In the genomic region with DNA sequence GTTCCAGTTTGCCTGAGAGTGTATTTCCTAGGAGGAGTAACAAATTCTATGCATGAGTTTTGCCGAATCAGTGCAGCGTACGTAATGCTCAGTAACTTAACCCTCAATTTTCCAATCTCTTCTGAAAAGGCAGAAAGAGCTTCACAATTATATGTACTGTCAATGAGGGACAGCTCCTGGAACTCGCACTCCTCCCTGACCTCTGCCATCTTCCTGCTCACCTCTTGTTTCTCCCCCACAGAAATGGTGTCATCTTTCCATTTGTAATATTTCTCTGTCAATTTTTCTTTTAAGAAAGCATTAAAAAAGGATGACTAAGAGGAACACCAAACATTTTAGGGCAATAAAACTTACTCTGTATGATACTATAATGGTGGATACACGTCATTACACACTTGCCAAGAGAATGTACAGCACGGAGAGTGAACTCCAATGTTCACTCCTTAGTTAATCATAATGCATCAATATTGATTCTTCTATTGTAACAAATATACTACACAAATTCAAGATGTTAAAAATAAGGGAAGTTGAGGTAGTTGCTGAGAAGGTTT, we compare ENCODE assay signal across 16 cellular contexts. TPM values are rescaled to one million over a fixed set of nuclear protein-coding genes. Genes with fewer than 3 reads are reported as not detected.
DNase-seq lines count a peak whose midpoint lies in the region; ATAC-seq, FAIRE-seq and TF ChIP-seq lines count a peak whose summit lies in the region.
"Had no signal": no experiment of that assay in that cellular context is flagged by ENCODE, and none has a peak within 500 bp of the region (broad histone marks: within the 10 kb centered on the region; RNA-seq: fewer than 3 reads in every experiment).

No MANE protein-coding gene starts in this region.

- DNase-seq in PC-3: peak; percentile 86
- DNase-seq in SK-N-MC (ENCODE audit: low read depth, low spot score): no peak
- DNase-seq in SKM-1 (lab: John Stamatoyannopoulos, UW; ENCODE audit: unreplicated experiment): no peak
- no peak for DNase-seq in DMS 273 treated with DMSO at 0.1 percent for 48 hours (lab: John Stamatoyannopoulos, UW)
- DNase-seq in NCI-H446 treated with DMSO at 0.1 percent for 48 hours (lab: John Stamatoyannopoulos, UW): no peak
- no peak for DNase-seq in H54 (ENCODE audit: insufficient read length, low spot score)
- DNase-seq: 8988T; CD4-positive, alpha-beta memory T cell; DMS79 treated with DMSO at 0.1 percent for 48 hours; GF-D8; GM23248 had no signal

- H4K20me1 ChIP-seq in PC-3 (ENCODE audit: low read length): no peaks in the 10 kb centered on the region
- H4K20me1 ChIP-seq: BLaER1 had no signal

- H3K9ac ChIP-seq in PC-3 (ENCODE audit: low read length) (no peak overlapping the region), SK-N-MC (ENCODE audit: insufficient read length) (no peak overlapping the region)
- H3K9ac ChIP-seq: BLaER1, GM23248 had no signal

- H3K9me3 ChIP-seq in HEK293 (ENCODE audit: control insufficient read depth, insufficient read depth, low read depth, low read length) (no peaks in the 10 kb centered on the region), PC-3 (ENCODE audit: low read length) (no peaks in the 10 kb centered on the region), SK-N-MC (ENCODE audit: low read depth, low read length) (no peaks in the 10 kb centered on the region)
- H3K9me3 ChIP-seq: BLaER1 had no signal

- intact Hi-C loops in PC-3 (cut with micrococcal nuclease): no loop called here

- TF ChIP-seq POLR2A in H54 (IDR thresholded peaks at IDR 0.05; ENCODE audit: low read depth, low read length): no peak

- FAIRE-seq in H54 (lab: Jason Lieb, UNC): no peak
- FAIRE-seq: HepG2 had no signal

- TF ChIP-seq CTCF in HEK293 (tag by site-specific recombination; IDR thresholded peaks at IDR 0.05) (no peak), PC-3 (conservative IDR thresholded peaks at IDR 0.05; ENCODE audit: low read depth, low read length) (no peak)

- H3K27ac ChIP-seq in HEK293 (ENCODE audit: extremely low read depth, low read depth, low read length) (no peak overlapping the region), PC-3 (ENCODE audit: low read length) (peak overlapping the region; percentile 70), SK-N-MC (peak overlapping the region; percentile 30; the same call in 1 of the 2 replicates)
- H3K27ac ChIP-seq: BLaER1, GM23248 had no signal

- H3K4me1 ChIP-seq in HEK293 (ENCODE audit: control insufficient read depth, insufficient read depth, low read length): no peaks in the 10 kb centered on the region
- H3K4me1 ChIP-seq in PC-3 (ENCODE audit: insufficient read depth, low read length): peaks cover 14% of the 10 kb centered on the region
- H3K4me1 ChIP-seq: BLaER1 had no signal

- no peaks in the 10 kb centered on the region for H3F3A ChIP-seq in PC-3 (ENCODE audit: low read length, unreplicated experiment)

- H3K79me2 ChIP-seq in PC-3 (ENCODE audit: low read length): no peaks in the 10 kb centered on the region

- no peak overlapping the region for H2AFZ ChIP-seq in PC-3 (ENCODE audit: low read length)
- H2AFZ ChIP-seq: GM23248 had no signal

- H3K4me3 ChIP-seq in HEK293 (ENCODE audit: low read depth, low read length): no peak overlapping the region
- no peak overlapping the region for H3K4me3 ChIP-seq in PC-3 (ENCODE audit: low read length)
- H3K4me3 ChIP-seq in SK-N-MC: 0 out of 2 replicates have a peak overlapping the region, but pooled peaks have one; percentile 15
- H3K4me3 ChIP-seq: BLaER1, GM23248 had no signal

- peak overlapping the region; percentile 41 for H3K4me2 ChIP-seq in PC-3 (ENCODE audit: low read length)
- H3K4me2 ChIP-seq: BLaER1 had no signal

- POLR2A ChIA-PET in HEK293 (lab: Yijun Ruan, JAX) (no interaction called here), PC-3 (lab: Charles Lee; ENCODE audit: unreplicated experiment) (no interaction called here)

- BruUV-seq in PC-3 (replicated peaks; lab: Mats Ljungman, UMichigan): no TSS peak

- ATAC-seq in PC-3: peak; percentile 97
- ATAC-seq: HCT116, HepG2 had no signal

- no peaks in the 10 kb centered on the region for H3K27me3 ChIP-seq in PC-3 (ENCODE audit: low read length)
- H3K27me3 ChIP-seq: BLaER1 had no signal

- H3K36me3 ChIP-seq in HEK293 (ENCODE audit: control insufficient read depth in 2 of 2, insufficient read depth in 1 of 2, low read length in 2 of 2) (no peaks in the 10 kb centered on the region), PC-3 (ENCODE audit: low read depth, low read length) (no peaks in the 10 kb centered on the region), SK-N-MC (ENCODE audit: insufficient read depth, low read length) (no peaks in the 10 kb centered on the region)
- H3K36me3 ChIP-seq: BLaER1 had no signal

- CTCF ChIA-PET in HEK293 (lab: Yijun Ruan, JAX) (no interaction called here), PC-3 (lab: Charles Lee) (no interaction called here)

- H3K9me2 ChIP-seq in PC-3 (replicated peaks; ENCODE audit: low read length): no peaks in the 10 kb centered on the region

TF ChIP-seq in HEK293, 187 proteins besides CTCF, POLR2A, EP300 and RAD21:
- TF ChIP-seq, protein P1, sequence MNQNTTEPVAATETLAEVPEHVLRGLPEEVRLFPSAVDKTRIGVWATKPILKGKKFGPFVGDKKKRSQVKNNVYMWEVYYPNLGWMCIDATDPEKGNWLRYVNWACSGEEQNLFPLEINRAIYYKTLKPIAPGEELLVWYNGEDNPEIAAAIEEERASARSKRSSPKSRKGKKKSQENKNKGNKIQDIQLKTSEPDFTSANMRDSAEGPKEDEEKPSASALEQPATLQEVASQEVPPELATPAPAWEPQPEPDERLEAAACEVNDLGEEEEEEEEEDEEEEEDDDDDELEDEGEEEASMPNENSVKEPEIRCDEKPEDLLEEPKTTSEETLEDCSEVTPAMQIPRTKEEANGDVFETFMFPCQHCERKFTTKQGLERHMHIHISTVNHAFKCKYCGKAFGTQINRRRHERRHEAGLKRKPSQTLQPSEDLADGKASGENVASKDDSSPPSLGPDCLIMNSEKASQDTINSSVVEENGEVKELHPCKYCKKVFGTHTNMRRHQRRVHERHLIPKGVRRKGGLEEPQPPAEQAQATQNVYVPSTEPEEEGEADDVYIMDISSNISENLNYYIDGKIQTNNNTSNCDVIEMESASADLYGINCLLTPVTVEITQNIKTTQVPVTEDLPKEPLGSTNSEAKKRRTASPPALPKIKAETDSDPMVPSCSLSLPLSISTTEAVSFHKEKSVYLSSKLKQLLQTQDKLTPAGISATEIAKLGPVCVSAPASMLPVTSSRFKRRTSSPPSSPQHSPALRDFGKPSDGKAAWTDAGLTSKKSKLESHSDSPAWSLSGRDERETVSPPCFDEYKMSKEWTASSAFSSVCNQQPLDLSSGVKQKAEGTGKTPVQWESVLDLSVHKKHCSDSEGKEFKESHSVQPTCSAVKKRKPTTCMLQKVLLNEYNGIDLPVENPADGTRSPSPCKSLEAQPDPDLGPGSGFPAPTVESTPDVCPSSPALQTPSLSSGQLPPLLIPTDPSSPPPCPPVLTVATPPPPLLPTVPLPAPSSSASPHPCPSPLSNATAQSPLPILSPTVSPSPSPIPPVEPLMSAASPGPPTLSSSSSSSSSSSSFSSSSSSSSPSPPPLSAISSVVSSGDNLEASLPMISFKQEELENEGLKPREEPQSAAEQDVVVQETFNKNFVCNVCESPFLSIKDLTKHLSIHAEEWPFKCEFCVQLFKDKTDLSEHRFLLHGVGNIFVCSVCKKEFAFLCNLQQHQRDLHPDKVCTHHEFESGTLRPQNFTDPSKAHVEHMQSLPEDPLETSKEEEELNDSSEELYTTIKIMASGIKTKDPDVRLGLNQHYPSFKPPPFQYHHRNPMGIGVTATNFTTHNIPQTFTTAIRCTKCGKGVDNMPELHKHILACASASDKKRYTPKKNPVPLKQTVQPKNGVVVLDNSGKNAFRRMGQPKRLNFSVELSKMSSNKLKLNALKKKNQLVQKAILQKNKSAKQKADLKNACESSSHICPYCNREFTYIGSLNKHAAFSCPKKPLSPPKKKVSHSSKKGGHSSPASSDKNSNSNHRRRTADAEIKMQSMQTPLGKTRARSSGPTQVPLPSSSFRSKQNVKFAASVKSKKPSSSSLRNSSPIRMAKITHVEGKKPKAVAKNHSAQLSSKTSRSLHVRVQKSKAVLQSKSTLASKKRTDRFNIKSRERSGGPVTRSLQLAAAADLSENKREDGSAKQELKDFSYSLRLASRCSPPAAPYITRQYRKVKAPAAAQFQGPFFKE (tag by site-specific recombination; IDR thresholded peaks at IDR 0.05; ENCODE audit: borderline replicate concordance): no peak
- TF ChIP-seq ZNF274 (IDR thresholded peaks at IDR 0.05; ENCODE audit: low read length) (no peak), ZNF274 (tag by site-specific recombination; IDR thresholded peaks at IDR 0.05; ENCODE audit: borderline replicate concordance) (no peak), ZNF37A (tag by site-specific recombination; IDR thresholded peaks at IDR 0.05) (no peak), ZBTB48 (tag by site-specific recombination; IDR thresholded peaks at IDR 0.05) (0 out of 2 replicates have a peak, but pooled peaks have one; percentile 13), HOXA7 (CRISPR knock-in tag; IDR thresholded peaks at IDR 0.05; ENCODE audit: borderline replicate concordance) (no peak), MYNN (tag by site-specific recombination; IDR thresholded peaks at IDR 0.05; ENCODE audit: borderline replicate concordance) (no peak)
- TF ChIP-seq, protein P2, sequence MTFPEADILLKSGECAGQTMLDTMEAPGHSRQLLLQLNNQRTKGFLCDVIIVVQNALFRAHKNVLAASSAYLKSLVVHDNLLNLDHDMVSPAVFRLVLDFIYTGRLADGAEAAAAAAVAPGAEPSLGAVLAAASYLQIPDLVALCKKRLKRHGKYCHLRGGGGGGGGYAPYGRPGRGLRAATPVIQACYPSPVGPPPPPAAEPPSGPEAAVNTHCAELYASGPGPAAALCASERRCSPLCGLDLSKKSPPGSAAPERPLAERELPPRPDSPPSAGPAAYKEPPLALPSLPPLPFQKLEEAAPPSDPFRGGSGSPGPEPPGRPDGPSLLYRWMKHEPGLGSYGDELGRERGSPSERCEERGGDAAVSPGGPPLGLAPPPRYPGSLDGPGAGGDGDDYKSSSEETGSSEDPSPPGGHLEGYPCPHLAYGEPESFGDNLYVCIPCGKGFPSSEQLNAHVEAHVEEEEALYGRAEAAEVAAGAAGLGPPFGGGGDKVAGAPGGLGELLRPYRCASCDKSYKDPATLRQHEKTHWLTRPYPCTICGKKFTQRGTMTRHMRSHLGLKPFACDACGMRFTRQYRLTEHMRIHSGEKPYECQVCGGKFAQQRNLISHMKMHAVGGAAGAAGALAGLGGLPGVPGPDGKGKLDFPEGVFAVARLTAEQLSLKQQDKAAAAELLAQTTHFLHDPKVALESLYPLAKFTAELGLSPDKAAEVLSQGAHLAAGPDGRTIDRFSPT (tag by site-specific recombination; IDR thresholded peaks at IDR 0.05): 0 out of 2 replicates have a peak, but pooled peaks have one; percentile 16

RNA-seq across cellular contexts. Expression of gene XIRP2, which starts 25.6 kb away (rescaled TPM):
- 0.11 TPM in 1 of 2 replicates, not detected in the other for total RNA-seq in PC-3 (2014; rRNA removed)
- total RNA-seq: CD4-positive, alpha-beta memory T cell; GM23248; H4 had no signal
